Comparison of ENCODE assay signal across 8 cellular contexts in the genomic region with DNA sequence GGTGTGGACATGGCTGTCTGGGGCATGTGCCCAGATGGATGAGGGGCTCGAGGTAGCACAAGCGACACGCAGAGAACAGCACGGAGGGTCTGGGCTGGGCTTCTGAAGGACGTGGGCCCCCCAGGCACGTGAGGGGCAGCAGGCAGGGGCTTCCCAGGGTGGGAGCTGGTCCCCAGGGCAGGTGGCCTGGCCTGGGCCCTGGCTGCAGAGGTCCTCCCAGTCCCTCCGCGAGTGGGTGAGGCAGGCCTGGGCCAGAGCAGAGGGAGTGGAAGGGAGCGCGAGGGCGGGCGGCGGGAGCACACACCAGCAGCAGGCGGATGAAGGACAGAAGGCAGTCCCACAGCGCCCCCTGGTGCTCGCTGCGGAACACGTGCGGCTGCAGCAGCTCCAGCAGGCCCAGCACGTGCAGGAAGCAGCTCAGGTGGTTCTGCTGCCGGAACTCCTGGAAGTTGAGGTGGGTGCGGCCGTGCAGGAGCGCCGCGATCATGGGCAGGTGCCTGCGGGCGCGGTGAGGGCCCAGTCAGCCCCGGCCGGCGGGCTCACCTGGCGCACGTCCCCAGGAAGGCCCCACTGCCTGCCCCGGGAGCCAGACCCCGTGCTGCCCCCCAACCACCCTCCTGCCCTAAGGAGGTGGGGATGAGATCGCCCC. TPM values are rescaled to one million over a fixed set of nuclear protein-coding genes. Genes with fewer than 3 reads are reported as not detected.
A peak's percentile ranks its signal among the peaks of the same experiment; 100 is the strongest.
DNase-seq lines count a peak whose midpoint lies in the region; ATAC-seq, FAIRE-seq and TF ChIP-seq lines count a peak whose summit lies in the region.

No MANE protein-coding gene starts in this region.

- no peak overlapping the region for H3K27ac Mint-ChIP-seq in CD8-positive, alpha-beta T cell

- no peak for FAIRE-seq in bronchial epithelial cell (lab: Jason Lieb, UNC)

- no peak overlapping the region for H3K4me3 Mint-ChIP-seq in CD8-positive, alpha-beta T cell

- TF ChIP-seq CTCF in CD8-positive, alpha-beta T cell (IDR thresholded peaks at IDR 0.05) = peak; percentile 91
- TF ChIP-seq CTCF in HFF-Myc (IDR thresholded peaks at IDR 0.05; ENCODE audit: low read depth, low read length, missing control alignments) (peak; percentile 86), bronchial epithelial cell (IDR thresholded peaks at IDR 0.05; ENCODE audit: insufficient read depth, low read length, severe bottlenecking) (peak; percentile 98)

- peaks cover 11% of the 10 kb centered on the region for H3K4me1 ChIP-seq in CD8-positive, alpha-beta T cell (ENCODE audit: insufficient read depth, low read length)

- H3K9me3 ChIP-seq in CD8-positive, alpha-beta T cell (ENCODE audit: low read length) = no peaks in the 10 kb centered on the region

- peaks cover 20% of the 10 kb centered on the region for H3K36me3 Mint-ChIP-seq in CD8-positive, alpha-beta T cell

- no peak overlapping the region for H3K4me3 ChIP-seq in CD8-positive, alpha-beta T cell (ENCODE audit: low read depth, low read length)
- H3K4me3 ChIP-seq in HFF-Myc (replicated peaks; ENCODE audit: low read depth, low read length) (no peak overlapping the region), bronchial epithelial cell (ENCODE audit: low read depth, low read length) (no peak overlapping the region)

- peak; percentile 73 to 92 (median 84) for DNase-seq in CD8-positive, alpha-beta T cell
- DNase-seq in HFF-Myc (ENCODE audit: extremely low read depth, low read depth) (peak; percentile 66), NCI-H446 (lab: John Stamatoyannopoulos, UW) (peak; percentile 13 to 79), bronchial epithelial cell (ENCODE audit: low read depth) (peak; percentile 75), iris pigment epithelial cell (ENCODE audit: low read depth) (peak; percentile 81)
- peak; percentile 72 to 79 for DNase-seq in stimulated activated CD4-positive, alpha-beta T cell treated with anti-CD3 and anti-CD28 coated beads, Interleukin-1b, Interleukin-23, amount 100 ng/mL, for 1 hour (ENCODE audit: low read depth in 2 of 2)

- POLR2A ChIA-PET in CD8-positive, alpha-beta T cell (lab: Charles Lee) = interaction anchor here (0.8 to 1.1 kb wide), 2 partner anchors 58 to 447 kb away, joined by 3 to 6 read pairs; no protein-coding TSS in a partner anchor

- CTCF ChIA-PET in CD8-positive, alpha-beta T cell (lab: Charles Lee) = interaction anchor here (0.6 to 4.1 kb wide), 30 partner anchors 9 to 393 kb away, joined by 3 to 19 read pairs (median 4); partner anchors contain the start of gene TMEM184A

- peaks cover 6% of the 10 kb centered on the region for H3K4me1 Mint-ChIP-seq in CD8-positive, alpha-beta T cell (ENCODE audit: low read depth)

- H3K27me3 Mint-ChIP-seq in CD8-positive, alpha-beta T cell (ENCODE audit: low read depth) = no peaks in the 10 kb centered on the region

- H3K27ac ChIP-seq in CD8-positive, alpha-beta T cell (ENCODE audit: low read depth, low read length) = no peak overlapping the region

- no peaks in the 10 kb centered on the region for H3K36me3 ChIP-seq in CD8-positive, alpha-beta T cell (ENCODE audit: insufficient read depth, low read length)
- H3K36me3 ChIP-seq in bronchial epithelial cell (ENCODE audit: control insufficient read depth, insufficient read depth, low read length) = peaks cover 38% of the 10 kb centered on the region

- no peaks in the 10 kb centered on the region for H3K27me3 ChIP-seq in CD8-positive, alpha-beta T cell (ENCODE audit: insufficient read depth, low read length)
- H3K27me3 ChIP-seq in bronchial epithelial cell (ENCODE audit: control insufficient read depth, insufficient read depth, low read length) = no peaks in the 10 kb centered on the region

- no peaks in the 10 kb centered on the region for H3K9me3 Mint-ChIP-seq in CD8-positive, alpha-beta T cell

- ATAC-seq in CD8-positive, alpha-beta T cell = peak; percentile 95
- ATAC-seq in activated CD4-positive, CD25-positive, alpha-beta regulatory T cell treated with anti-CD3 and anti-CD28 coated beads, Interleukin-2, amount 50 U/mL, for 24 hours = peak; percentile 87 to 88
- no peak for ATAC-seq in GM19455 (IDR thresholded peaks at IDR 0.05; ENCODE audit: unreplicated experiment)

- intact Hi-C loops in CD8-positive, alpha-beta T cell (cut with DNase I, micrococcal nuclease) = loop anchor here (1.0 kb wide), 5 partner anchors 15 to 280 kb away; partner anchors contain the start of genes INTS1 (in 1 of the 2) and MICALL2 (in 1 of the 2)

RNA-seq across cellular contexts. Expression of gene MICALL2, which starts 14.7 kb away (rescaled TPM):
- total RNA-seq in CD8-positive, alpha-beta T cell = 1 to 10 TPM; 1.2 to 2.1 TPM
- total RNA-seq in bronchial epithelial cell = 13.7 and 14.2 TPM in 2 replicates

RNA-seq across cellular contexts. Expression of gene INTS1, which starts 30.2 kb away (rescaled TPM):
- 100 to 1,000 TPM; 106 to 113 TPM for total RNA-seq in CD8-positive, alpha-beta T cell
- total RNA-seq in bronchial epithelial cell = 18.7 and 21.6 TPM in 2 replicates

RNA-seq across cellular contexts. Expression of gene MAFK, which starts 56.5 kb away (rescaled TPM):
- total RNA-seq in CD8-positive, alpha-beta T cell = 10 to 100 TPM; 48.7 to 49.8 TPM
- total RNA-seq in bronchial epithelial cell = 21.8 and 28.7 TPM in 2 replicates
